Comparison of ENCODE assay signal across 8 cellular contexts in the genomic region with DNA sequence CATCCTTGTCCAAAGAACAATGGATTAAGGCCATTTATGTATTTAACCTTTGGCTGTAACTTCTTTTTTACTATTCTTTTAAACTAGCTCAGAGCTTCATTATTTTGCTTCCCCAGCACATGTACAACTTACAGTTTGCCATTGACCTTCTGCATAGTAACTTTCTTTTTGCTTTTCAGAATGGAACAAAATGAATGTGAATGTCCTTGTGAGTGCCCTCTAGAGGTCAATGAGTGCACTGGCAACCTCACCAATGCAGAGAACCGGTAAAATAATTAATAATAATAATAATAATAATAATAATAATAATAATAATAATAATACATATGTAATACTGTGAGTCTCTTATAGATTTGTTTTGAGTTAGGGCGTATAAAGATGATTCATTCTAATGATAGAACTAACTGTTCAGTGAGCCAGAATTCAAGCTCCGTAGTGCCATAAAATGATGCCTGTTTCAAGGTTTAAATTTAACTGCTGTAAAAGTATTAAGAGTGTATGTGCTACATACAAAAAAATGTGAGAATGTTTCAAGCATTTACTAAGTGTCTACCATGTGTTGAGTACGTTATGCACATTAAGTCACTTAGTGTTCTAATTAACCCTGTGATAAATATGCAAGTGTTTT.
DNase-seq lines count a peak whose midpoint lies in the region; ATAC-seq and TF ChIP-seq lines count a peak whose summit lies in the region.

No MANE protein-coding gene starts in this region.

- H3K9me3 Mint-ChIP-seq in MCF 10A (ENCODE audit: unreplicated experiment) = no peaks in the 10 kb centered on the region
- no peaks in the 10 kb centered on the region for H3K9me3 Mint-ChIP-seq in activated T-cell treated with anti-CD3 and anti-CD28 coated beads, Interleukin-2, amount 50 U/mL, for 72 hours

- TF ChIP-seq CTCF in GM10248 (IDR thresholded peaks at IDR 0.05; ENCODE audit: control extremely low read depth, extremely low read depth, low read depth, missing control alignments) (peak; percentile 51), MCF 10A (IDR thresholded peaks at IDR 0.05; ENCODE audit: unreplicated experiment) (peak; percentile 54)

- peaks cover 13% of the 10 kb centered on the region for H3K36me3 Mint-ChIP-seq in MCF 10A (ENCODE audit: insufficient read depth, unreplicated experiment)
- no peaks in the 10 kb centered on the region for H3K36me3 Mint-ChIP-seq in activated T-cell treated with anti-CD3 and anti-CD28 coated beads, Interleukin-2, amount 50 U/mL, for 72 hours (ENCODE audit: insufficient read depth in 2 of 2)

- H3K27ac Mint-ChIP-seq in MCF 10A (ENCODE audit: low read depth, unreplicated experiment) = no peak overlapping the region
- H3K27ac Mint-ChIP-seq in activated T-cell treated with anti-CD3 and anti-CD28 coated beads, Interleukin-2, amount 50 U/mL, for 72 hours = no peak overlapping the region

- CTCF ChIA-PET in GM10248 (lab: Yijun Ruan, JAX) = interaction anchor here (0.8 to 3.7 kb wide), 28 partner anchors 8 to 491 kb away, joined by 3 to 45 read pairs (median 4); no protein-coding TSS in a partner anchor
- CTCF ChIA-PET in MCF 10A (lab: Yijun Ruan, JAX) = interaction anchor here (0.6 to 7.0 kb wide), 61 partner anchors 8 to 1266 kb away, joined by 3 to 41 read pairs (median 4); no protein-coding TSS in a partner anchor

- DNase-seq in GM10248 (ENCODE audit: extremely low spot score) = peak; percentile 24
- peak; percentile 32 for DNase-seq in MCF 10A (ENCODE audit: unreplicated experiment)
- DNase-seq in myocyte (ENCODE audit: low read depth) = peak; percentile 33
- DNase-seq in activated T-cell treated with anti-CD3 and anti-CD28 coated beads, Interleukin-2, amount 50 U/mL, for 72 hours = no peak
- no peak for DNase-seq in NCI-H526 treated with DMSO at 0.1 percent for 48 hours (lab: John Stamatoyannopoulos, UW)
- no peak for DNase-seq in NCI-H345 treated with DMSO at 0.1 percent for 48 hours (lab: John Stamatoyannopoulos, UW; ENCODE audit: unreplicated experiment)
- DNase-seq in NCI-H187 (lab: John Stamatoyannopoulos, UW) = no peak

- ATAC-seq in activated T-cell treated with anti-CD3 and anti-CD28 coated beads, Interleukin-2, amount 50 U/mL, for 72 hours (replicated peaks in 1 of 2) = no peak

- no peaks in the 10 kb centered on the region for H3K27me3 Mint-ChIP-seq in MCF 10A (ENCODE audit: insufficient read depth, unreplicated experiment)
- H3K27me3 Mint-ChIP-seq in activated T-cell treated with anti-CD3 and anti-CD28 coated beads, Interleukin-2, amount 50 U/mL, for 72 hours (ENCODE audit: low read depth) = no peaks in the 10 kb centered on the region

- POLR2A ChIA-PET in GM10248 (lab: Yijun Ruan, JAX) = no interaction called here
- POLR2A ChIA-PET in MCF 10A (lab: Yijun Ruan, JAX) = interaction anchor here (0.6 to 1.4 kb wide), 2 partner anchors 143 to 407 kb away, joined by 3 read pairs; no protein-coding TSS in a partner anchor

- TF ChIP-seq EP300 in Ishikawa (IDR thresholded peaks at IDR 0.05; ENCODE audit: borderline replicate concordance) = no peak

- H3K4me1 Mint-ChIP-seq in MCF 10A (ENCODE audit: insufficient read depth, unreplicated experiment) = no peaks in the 10 kb centered on the region
- no peaks in the 10 kb centered on the region for H3K4me1 Mint-ChIP-seq in activated T-cell treated with anti-CD3 and anti-CD28 coated beads, Interleukin-2, amount 50 U/mL, for 72 hours (ENCODE audit: low read depth)

- TF ChIP-seq RAD21 in Ishikawa (IDR thresholded peaks at IDR 0.05; ENCODE audit: low read depth) = peak; percentile 50

- intact Hi-C loops in MCF 10A (cut with micrococcal nuclease) = loop anchor here (1.0 kb wide), 2 partner anchors 206 to 407 kb away; partner anchors contain the start of gene CACHD1

- BruUV-seq in MCF 10A (replicated peaks; lab: Mats Ljungman, UMichigan) = no TSS peak

- no peak overlapping the region for H3K4me3 Mint-ChIP-seq in MCF 10A (ENCODE audit: unreplicated experiment)
- no peak overlapping the region for H3K4me3 Mint-ChIP-seq in activated T-cell treated with anti-CD3 and anti-CD28 coated beads, Interleukin-2, amount 50 U/mL, for 72 hours

TF ChIP-seq in Ishikawa, 13 proteins besides CTCF, POLR2A, EP300 and RAD21:
- TF ChIP-seq YY1 (IDR thresholded peaks at IDR 0.05; ENCODE audit: low read depth) = no peak
- TF ChIP-seq CEBPB (IDR thresholded peaks at IDR 0.05) = no peak

Comparison
In these comparisons a context has a peak if more than half of its experiments do, and no peak if none do; other contexts are left out.
1. DNase-seq: peak in GM10248 (single experiment), MCF 10A (single experiment) and myocyte (single experiment); none in activated T-cell treated with anti-CD3 and anti-CD28 coated beads, Interleukin-2, amount 50 U/mL, for 72 hours (0 of 2), NCI-H526 treated with DMSO at 0.1 percent for 48 hours (single experiment), NCI-H345 treated with DMSO at 0.1 percent for 48 hours (single experiment) and NCI-H187 (0 of 2).